In the genomic region with DNA sequence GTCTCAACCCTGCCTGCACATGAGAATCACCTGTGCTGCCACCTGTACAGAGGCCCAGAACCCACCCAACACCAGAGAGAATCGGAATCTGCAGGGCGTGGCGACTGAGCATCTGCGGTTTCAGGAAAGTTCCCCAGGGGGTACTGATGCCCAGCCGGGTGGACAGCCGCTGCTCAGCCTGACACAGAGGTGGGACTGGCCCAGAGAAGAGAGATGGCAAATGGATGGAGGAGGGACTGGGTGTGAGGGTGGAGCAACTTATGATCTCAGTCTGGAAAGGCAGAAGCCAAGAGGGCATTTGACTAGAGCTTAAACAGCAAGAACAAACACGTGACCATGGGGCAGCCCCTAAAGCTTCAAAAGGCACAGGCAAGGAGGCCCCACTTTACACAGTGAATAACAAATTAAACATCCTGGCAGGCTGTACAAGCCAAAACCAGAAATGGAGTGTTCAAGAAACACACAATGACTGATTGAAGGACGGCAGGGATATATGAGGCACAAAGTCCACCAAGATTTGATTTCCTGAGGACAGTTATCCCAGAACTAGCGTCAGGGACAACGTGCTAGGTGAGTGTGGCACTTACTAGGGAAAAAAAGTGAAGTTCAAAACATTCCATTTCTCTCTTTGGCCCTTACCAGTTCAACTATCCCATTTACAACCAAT, we compare ENCODE assay signal across 1 cellular context.
A peak's percentile ranks its signal among the peaks of the same experiment; 100 is the strongest.
TF ChIP-seq lines count a peak whose summit lies in the region.

No MANE protein-coding gene starts in this region.

TF ChIP-seq in HepG2, 621 proteins besides CTCF, POLR2A, EP300 and RAD21 (continued from another document and continues in another):
- TF ChIP-seq, protein P1, sequence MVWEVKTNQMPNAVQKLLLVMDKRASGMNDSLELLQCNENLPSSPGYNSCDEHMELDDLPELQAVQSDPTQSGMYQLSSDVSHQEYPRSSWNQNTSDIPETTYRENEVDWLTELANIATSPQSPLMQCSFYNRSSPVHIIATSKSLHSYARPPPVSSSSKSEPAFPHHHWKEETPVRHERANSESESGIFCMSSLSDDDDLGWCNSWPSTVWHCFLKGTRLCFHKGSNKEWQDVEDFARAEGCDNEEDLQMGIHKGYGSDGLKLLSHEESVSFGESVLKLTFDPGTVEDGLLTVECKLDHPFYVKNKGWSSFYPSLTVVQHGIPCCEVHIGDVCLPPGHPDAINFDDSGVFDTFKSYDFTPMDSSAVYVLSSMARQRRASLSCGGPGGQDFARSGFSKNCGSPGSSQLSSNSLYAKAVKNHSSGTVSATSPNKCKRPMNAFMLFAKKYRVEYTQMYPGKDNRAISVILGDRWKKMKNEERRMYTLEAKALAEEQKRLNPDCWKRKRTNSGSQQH (CRISPR knock-in tag; IDR thresholded peaks at IDR 0.05; ENCODE audit: low read depth): no peak
- TF ChIP-seq, protein P2, sequence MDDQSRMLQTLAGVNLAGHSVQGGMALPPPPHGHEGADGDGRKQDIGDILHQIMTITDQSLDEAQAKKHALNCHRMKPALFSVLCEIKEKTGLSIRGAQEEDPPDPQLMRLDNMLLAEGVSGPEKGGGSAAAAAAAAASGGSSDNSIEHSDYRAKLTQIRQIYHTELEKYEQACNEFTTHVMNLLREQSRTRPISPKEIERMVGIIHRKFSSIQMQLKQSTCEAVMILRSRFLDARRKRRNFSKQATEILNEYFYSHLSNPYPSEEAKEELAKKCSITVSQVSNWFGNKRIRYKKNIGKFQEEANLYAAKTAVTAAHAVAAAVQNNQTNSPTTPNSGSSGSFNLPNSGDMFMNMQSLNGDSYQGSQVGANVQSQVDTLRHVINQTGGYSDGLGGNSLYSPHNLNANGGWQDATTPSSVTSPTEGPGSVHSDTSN (CRISPR knock-in tag; IDR thresholded peaks at IDR 0.05; ENCODE audit: borderline replicate concordance): no peak
- TF ChIP-seq, protein P3, sequence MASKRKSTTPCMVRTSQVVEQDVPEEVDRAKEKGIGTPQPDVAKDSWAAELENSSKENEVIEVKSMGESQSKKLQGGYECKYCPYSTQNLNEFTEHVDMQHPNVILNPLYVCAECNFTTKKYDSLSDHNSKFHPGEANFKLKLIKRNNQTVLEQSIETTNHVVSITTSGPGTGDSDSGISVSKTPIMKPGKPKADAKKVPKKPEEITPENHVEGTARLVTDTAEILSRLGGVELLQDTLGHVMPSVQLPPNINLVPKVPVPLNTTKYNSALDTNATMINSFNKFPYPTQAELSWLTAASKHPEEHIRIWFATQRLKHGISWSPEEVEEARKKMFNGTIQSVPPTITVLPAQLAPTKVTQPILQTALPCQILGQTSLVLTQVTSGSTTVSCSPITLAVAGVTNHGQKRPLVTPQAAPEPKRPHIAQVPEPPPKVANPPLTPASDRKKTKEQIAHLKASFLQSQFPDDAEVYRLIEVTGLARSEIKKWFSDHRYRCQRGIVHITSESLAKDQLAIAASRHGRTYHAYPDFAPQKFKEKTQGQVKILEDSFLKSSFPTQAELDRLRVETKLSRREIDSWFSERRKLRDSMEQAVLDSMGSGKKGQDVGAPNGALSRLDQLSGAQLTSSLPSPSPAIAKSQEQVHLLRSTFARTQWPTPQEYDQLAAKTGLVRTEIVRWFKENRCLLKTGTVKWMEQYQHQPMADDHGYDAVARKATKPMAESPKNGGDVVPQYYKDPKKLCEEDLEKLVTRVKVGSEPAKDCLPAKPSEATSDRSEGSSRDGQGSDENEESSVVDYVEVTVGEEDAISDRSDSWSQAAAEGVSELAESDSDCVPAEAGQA (IDR thresholded peaks at IDR 0.05; ENCODE audit: low read depth): peak; percentile 51; the same call in 1 of the 2 replicates
- TF ChIP-seq, protein P3 (CRISPR knock-in tag; IDR thresholded peaks at IDR 0.05; ENCODE audit: borderline replicate concordance): no peak
- TF ChIP-seq, protein P4, sequence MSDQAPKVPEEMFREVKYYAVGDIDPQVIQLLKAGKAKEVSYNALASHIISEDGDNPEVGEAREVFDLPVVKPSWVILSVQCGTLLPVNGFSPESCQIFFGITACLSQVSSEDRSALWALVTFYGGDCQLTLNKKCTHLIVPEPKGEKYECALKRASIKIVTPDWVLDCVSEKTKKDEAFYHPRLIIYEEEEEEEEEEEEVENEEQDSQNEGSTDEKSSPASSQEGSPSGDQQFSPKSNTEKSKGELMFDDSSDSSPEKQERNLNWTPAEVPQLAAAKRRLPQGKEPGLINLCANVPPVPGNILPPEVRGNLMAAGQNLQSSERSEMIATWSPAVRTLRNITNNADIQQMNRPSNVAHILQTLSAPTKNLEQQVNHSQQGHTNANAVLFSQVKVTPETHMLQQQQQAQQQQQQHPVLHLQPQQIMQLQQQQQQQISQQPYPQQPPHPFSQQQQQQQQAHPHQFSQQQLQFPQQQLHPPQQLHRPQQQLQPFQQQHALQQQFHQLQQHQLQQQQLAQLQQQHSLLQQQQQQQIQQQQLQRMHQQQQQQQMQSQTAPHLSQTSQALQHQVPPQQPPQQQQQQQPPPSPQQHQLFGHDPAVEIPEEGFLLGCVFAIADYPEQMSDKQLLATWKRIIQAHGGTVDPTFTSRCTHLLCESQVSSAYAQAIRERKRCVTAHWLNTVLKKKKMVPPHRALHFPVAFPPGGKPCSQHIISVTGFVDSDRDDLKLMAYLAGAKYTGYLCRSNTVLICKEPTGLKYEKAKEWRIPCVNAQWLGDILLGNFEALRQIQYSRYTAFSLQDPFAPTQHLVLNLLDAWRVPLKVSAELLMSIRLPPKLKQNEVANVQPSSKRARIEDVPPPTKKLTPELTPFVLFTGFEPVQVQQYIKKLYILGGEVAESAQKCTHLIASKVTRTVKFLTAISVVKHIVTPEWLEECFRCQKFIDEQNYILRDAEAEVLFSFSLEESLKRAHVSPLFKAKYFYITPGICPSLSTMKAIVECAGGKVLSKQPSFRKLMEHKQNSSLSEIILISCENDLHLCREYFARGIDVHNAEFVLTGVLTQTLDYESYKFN (CRISPR knock-in tag; conservative IDR thresholded peaks at IDR 0.05): peak; percentile 92
- TF ChIP-seq NONO (IDR thresholded peaks at IDR 0.05) (no peak), NONO (CRISPR knock-in tag; conservative IDR thresholded peaks at IDR 0.05) (no peak), ZEB1 (IDR thresholded peaks at IDR 0.05; ENCODE audit: insufficient replicate concordance, low read depth) (no peak), IKZF1 (IDR thresholded peaks at IDR 0.05) (no peak), MTF2 (CRISPR knock-in tag; IDR thresholded peaks at IDR 0.05; ENCODE audit: borderline replicate concordance) (no peak), KLF12 (CRISPR knock-in tag; IDR thresholded peaks at IDR 0.05; ENCODE audit: borderline replicate concordance) (no peak), ZNF879 (CRISPR knock-in tag; IDR thresholded peaks at IDR 0.05) (no peak), NR2C2 (CRISPR knock-in tag; IDR thresholded peaks at IDR 0.05; ENCODE audit: borderline replicate concordance) (no peak; the same call in 1 of the 2 replicates), CHCHD3 (CRISPR knock-in tag; IDR thresholded peaks at IDR 0.05) (no peak), ZNF792 (CRISPR knock-in tag; IDR thresholded peaks at IDR 0.05) (no peak), GZF1 (CRISPR knock-in tag; IDR thresholded peaks at IDR 0.05) (no peak), MLLT10 (CRISPR knock-in tag; IDR thresholded peaks at IDR 0.05) (no peak), ZNF333 (CRISPR knock-in tag; IDR thresholded peaks at IDR 0.05; ENCODE audit: borderline replicate concordance) (no peak), CBX1 (IDR thresholded peaks at IDR 0.05; ENCODE audit: low read depth) (no peak), SNAPC2 (CRISPR knock-in tag; IDR thresholded peaks at IDR 0.05) (no peak), KMT2A (CRISPR knock-in tag; IDR thresholded peaks at IDR 0.05) (peak; percentile 28; the same call in 1 of the 2 replicates), CREM (IDR thresholded peaks at IDR 0.05) (peak; percentile 73; the same call in 1 of the 2 replicates), CREM (CRISPR knock-in tag; IDR thresholded peaks at IDR 0.05) (no peak), SOX13 (IDR thresholded peaks at IDR 0.05) (peak; percentile 68; the same call in 1 of the 2 replicates), SOX13 (CRISPR knock-in tag; conservative IDR thresholded peaks at IDR 0.05 in 1 of 2, IDR thresholded peaks at IDR 0.05 in 1 of 2) (peak in 1 of 2 experiments; percentile 78; a peak in 2 of 4 replicates), NAIF1 (CRISPR knock-in tag; IDR thresholded peaks at IDR 0.05; ENCODE audit: borderline replicate concordance) (no peak), EED (CRISPR knock-in tag; IDR thresholded peaks at IDR 0.05) (no peak), SIX4 (CRISPR knock-in tag; IDR thresholded peaks at IDR 0.05) (no peak)
- TF ChIP-seq, protein P5, sequence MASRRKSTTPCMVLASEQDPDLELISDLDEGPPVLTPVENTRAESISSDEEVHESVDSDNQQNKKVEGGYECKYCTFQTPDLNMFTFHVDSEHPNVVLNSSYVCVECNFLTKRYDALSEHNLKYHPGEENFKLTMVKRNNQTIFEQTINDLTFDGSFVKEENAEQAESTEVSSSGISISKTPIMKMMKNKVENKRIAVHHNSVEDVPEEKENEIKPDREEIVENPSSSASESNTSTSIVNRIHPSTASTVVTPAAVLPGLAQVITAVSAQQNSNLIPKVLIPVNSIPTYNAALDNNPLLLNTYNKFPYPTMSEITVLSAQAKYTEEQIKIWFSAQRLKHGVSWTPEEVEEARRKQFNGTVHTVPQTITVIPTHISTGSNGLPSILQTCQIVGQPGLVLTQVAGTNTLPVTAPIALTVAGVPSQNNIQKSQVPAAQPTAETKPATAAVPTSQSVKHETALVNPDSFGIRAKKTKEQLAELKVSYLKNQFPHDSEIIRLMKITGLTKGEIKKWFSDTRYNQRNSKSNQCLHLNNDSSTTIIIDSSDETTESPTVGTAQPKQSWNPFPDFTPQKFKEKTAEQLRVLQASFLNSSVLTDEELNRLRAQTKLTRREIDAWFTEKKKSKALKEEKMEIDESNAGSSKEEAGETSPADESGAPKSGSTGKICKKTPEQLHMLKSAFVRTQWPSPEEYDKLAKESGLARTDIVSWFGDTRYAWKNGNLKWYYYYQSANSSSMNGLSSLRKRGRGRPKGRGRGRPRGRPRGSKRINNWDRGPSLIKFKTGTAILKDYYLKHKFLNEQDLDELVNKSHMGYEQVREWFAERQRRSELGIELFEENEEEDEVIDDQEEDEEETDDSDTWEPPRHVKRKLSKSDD (CRISPR knock-in tag; IDR thresholded peaks at IDR 0.05; ENCODE audit: low read depth): no peak
- TF ChIP-seq, protein P6, sequence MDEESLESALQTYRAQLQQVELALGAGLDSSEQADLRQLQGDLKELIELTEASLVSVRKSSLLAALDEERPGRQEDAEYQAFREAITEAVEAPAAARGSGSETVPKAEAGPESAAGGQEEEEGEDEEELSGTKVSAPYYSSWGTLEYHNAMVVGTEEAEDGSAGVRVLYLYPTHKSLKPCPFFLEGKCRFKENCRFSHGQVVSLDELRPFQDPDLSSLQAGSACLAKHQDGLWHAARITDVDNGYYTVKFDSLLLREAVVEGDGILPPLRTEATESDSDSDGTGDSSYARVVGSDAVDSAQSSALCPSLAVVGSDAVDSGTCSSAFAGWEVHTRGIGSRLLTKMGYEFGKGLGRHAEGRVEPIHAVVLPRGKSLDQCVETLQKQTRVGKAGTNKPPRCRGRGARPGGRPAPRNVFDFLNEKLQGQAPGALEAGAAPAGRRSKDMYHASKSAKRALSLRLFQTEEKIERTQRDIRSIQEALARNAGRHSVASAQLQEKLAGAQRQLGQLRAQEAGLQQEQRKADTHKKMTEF (CRISPR knock-in tag; IDR thresholded peaks at IDR 0.05): peak; percentile 82
- TF ChIP-seq, protein P7, sequence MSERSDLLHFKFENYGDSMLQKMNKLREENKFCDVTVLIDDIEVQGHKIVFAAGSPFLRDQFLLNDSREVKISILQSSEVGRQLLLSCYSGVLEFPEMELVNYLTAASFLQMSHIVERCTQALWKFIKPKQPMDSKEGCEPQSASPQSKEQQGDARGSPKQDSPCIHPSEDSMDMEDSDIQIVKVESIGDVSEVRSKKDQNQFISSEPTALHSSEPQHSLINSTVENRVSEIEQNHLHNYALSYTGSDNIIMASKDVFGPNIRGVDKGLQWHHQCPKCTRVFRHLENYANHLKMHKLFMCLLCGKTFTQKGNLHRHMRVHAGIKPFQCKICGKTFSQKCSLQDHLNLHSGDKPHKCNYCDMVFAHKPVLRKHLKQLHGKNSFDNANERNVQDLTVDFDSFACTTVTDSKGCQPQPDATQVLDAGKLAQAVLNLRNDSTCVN (CRISPR knock-in tag; IDR thresholded peaks at IDR 0.05; ENCODE audit: borderline replicate concordance): peak; percentile 45; the same call in 1 of the 2 replicates
- TF ChIP-seq, protein P8, sequence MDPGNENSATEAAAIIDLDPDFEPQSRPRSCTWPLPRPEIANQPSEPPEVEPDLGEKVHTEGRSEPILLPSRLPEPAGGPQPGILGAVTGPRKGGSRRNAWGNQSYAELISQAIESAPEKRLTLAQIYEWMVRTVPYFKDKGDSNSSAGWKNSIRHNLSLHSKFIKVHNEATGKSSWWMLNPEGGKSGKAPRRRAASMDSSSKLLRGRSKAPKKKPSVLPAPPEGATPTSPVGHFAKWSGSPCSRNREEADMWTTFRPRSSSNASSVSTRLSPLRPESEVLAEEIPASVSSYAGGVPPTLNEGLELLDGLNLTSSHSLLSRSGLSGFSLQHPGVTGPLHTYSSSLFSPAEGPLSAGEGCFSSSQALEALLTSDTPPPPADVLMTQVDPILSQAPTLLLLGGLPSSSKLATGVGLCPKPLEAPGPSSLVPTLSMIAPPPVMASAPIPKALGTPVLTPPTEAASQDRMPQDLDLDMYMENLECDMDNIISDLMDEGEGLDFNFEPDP (CRISPR knock-in tag; conservative IDR thresholded peaks at IDR 0.05): no peak
- TF ChIP-seq, protein P9, sequence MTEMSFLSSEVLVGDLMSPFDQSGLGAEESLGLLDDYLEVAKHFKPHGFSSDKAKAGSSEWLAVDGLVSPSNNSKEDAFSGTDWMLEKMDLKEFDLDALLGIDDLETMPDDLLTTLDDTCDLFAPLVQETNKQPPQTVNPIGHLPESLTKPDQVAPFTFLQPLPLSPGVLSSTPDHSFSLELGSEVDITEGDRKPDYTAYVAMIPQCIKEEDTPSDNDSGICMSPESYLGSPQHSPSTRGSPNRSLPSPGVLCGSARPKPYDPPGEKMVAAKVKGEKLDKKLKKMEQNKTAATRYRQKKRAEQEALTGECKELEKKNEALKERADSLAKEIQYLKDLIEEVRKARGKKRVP (CRISPR knock-in tag; IDR thresholded peaks at IDR 0.05): no peak
